Comparison of ENCODE assay signal across 11 cellular contexts in the genomic region with DNA sequence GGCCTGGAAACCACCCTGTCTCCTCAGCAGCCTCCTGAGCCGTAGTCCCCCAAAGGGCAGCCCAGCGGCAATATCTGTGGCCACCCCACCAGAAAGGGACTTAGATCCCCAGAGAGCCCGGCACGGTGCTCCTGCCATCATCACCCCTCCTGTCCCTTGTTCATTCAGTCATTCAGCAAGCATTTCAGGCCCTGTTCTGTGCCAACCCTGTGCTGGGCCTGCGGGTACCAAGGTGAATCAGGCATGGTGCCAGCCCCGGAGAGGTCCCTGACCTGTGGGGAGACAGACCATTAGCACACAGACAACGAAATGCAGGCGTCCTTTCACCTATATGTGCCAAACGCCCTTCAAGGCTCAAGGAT. TPM values are rescaled to one million over a fixed set of nuclear protein-coding genes. Genes with fewer than 3 reads are reported as not detected.
DNase-seq lines count a peak whose midpoint lies in the region; ATAC-seq and TF ChIP-seq lines count a peak whose summit lies in the region.
"Had no signal": no experiment of that assay in that cellular context is flagged by ENCODE, and none has a peak within 500 bp of the region (broad histone marks: within the 10 kb centered on the region; RNA-seq: fewer than 3 reads in every experiment).

No MANE protein-coding gene starts in this region.

- no peak overlapping the region for H3K14ac ChIP-seq in neuronal stem cell (ENCODE audit: low read length)

- H3K9me3 Mint-ChIP-seq in activated CD8-positive, alpha-beta memory T cell treated with anti-CD3 and anti-CD28 coated beads, Interleukin-2, amount 10 ng/mL, durations not matched to agents 7 days and 5 days (ENCODE audit: low read depth) = no peaks in the 10 kb centered on the region
- H3K9me3 Mint-ChIP-seq in chondrocyte (ENCODE audit: low read depth) (no peaks in the 10 kb centered on the region), endodermal cell (no peaks in the 10 kb centered on the region)

- H3K27ac Mint-ChIP-seq in activated CD8-positive, alpha-beta memory T cell treated with anti-CD3 and anti-CD28 coated beads, Interleukin-2, amount 10 ng/mL, durations not matched to agents 7 days and 5 days = peak overlapping the region; percentile 48
- H3K27ac Mint-ChIP-seq in chondrocyte (ENCODE audit: unreplicated experiment) (no peak overlapping the region), endodermal cell (no peak overlapping the region)

- H2AFZ ChIP-seq in neuronal stem cell (ENCODE audit: low read length) = no peak overlapping the region

- peak overlapping the region; percentile 22 for H4K91ac ChIP-seq in neuronal stem cell (ENCODE audit: low read depth, low read length, poor library complexity)

- H3K4me1 ChIP-seq in NT2/D1 (ENCODE audit: insufficient read depth, insufficient read length) = peaks cover 20% of the 10 kb centered on the region
- peaks cover 12 to 13% of the 10 kb centered on the region in 2 donors for H3K4me1 ChIP-seq in neuronal stem cell (ENCODE audit: control insufficient read depth in 2 of 2, insufficient read depth in 1 of 2, low read depth in 1 of 2, low read length in 2 of 2)
- H3K4me1 ChIP-seq in endodermal cell (ENCODE audit: control insufficient read depth, insufficient read depth, low read length) = peaks cover 11% of the 10 kb centered on the region

- H3K36me3 ChIP-seq in NT2/D1 (ENCODE audit: insufficient read depth, insufficient read length, low read length) (peaks cover 39% of the 10 kb centered on the region), neuronal stem cell (replicated peaks in 1 of 2; ENCODE audit: control insufficient read depth in 2 of 2, insufficient read depth in 2 of 2, low read length in 2 of 2) (peaks cover 12 to 15% of the 10 kb centered on the region in 2 donors), endodermal cell (ENCODE audit: control insufficient read depth, insufficient read depth, low read length) (peaks cover 12% of the 10 kb centered on the region)

- H2BK12ac ChIP-seq in neuronal stem cell (ENCODE audit: low read length) = peak overlapping the region; percentile 97

- H3K9me3 ChIP-seq in NT2/D1 (ENCODE audit: insufficient read depth, low read length) (no peaks in the 10 kb centered on the region), neuronal stem cell (replicated peaks in 1 of 2; ENCODE audit: control insufficient read depth in 2 of 2, insufficient read depth in 1 of 2, low read depth in 1 of 2, low read length in 2 of 2) (no peaks in the 10 kb centered on the region), endodermal cell (ENCODE audit: control insufficient read depth, low read length) (no peaks in the 10 kb centered on the region)
- H3K9me3 ChIP-seq: A549, MG63 had no signal

- H3K4me1 Mint-ChIP-seq in activated CD8-positive, alpha-beta memory T cell treated with anti-CD3 and anti-CD28 coated beads, Interleukin-2, amount 10 ng/mL, durations not matched to agents 7 days and 5 days = peaks cover 32% of the 10 kb centered on the region
- H3K4me1 Mint-ChIP-seq in chondrocyte (ENCODE audit: low read depth) (peaks cover 14% of the 10 kb centered on the region), endodermal cell (peaks cover 29% of the 10 kb centered on the region)

- H2BK15ac ChIP-seq in neuronal stem cell (ENCODE audit: low read length) = peak overlapping the region; percentile 60

- H2BK120ac ChIP-seq in neuronal stem cell (ENCODE audit: low read depth, low read length) = no peak overlapping the region

- H3K79me1 ChIP-seq in neuronal stem cell (ENCODE audit: low read depth, low read length) = peaks cover 4% of the 10 kb centered on the region

- H2AK5ac ChIP-seq in neuronal stem cell (ENCODE audit: low read depth, low read length) = peak overlapping the region; percentile 90

- peak overlapping the region; percentile 73 for H3K4me3 ChIP-seq in NT2/D1 (ENCODE audit: insufficient read length, low read depth)
- no peak overlapping the region for H3K4me3 ChIP-seq in neuronal stem cell (ENCODE audit: low read length in 2 of 2)
- no peak overlapping the region for H3K4me3 ChIP-seq in endodermal cell (ENCODE audit: low read length)
- H3K4me3 ChIP-seq: MG63 had no signal

- no peak for TF ChIP-seq CTCF in chondrocyte (IDR thresholded peaks at IDR 0.05)
- TF ChIP-seq CTCF in endodermal cell (conservative IDR thresholded peaks at IDR 0.05) = no peak

- no peak overlapping the region for H4K8ac ChIP-seq in neuronal stem cell (ENCODE audit: low read depth, low read length)

- no peak overlapping the region for H3K23ac ChIP-seq in neuronal stem cell (ENCODE audit: low read depth, low read length, poor library complexity)

- H3K36me3 Mint-ChIP-seq in activated CD8-positive, alpha-beta memory T cell treated with anti-CD3 and anti-CD28 coated beads, Interleukin-2, amount 10 ng/mL, durations not matched to agents 7 days and 5 days = peaks cover 18% of the 10 kb centered on the region
- H3K36me3 Mint-ChIP-seq in chondrocyte (ENCODE audit: low read depth) (peaks cover 2% of the 10 kb centered on the region), endodermal cell (ENCODE audit: low read depth) (peaks cover 18% of the 10 kb centered on the region)

- peak overlapping the region; percentile 82 for H3K18ac ChIP-seq in neuronal stem cell (ENCODE audit: low read length)

- H3K4ac ChIP-seq in neuronal stem cell (ENCODE audit: low read length) = no peak overlapping the region

- no CpG with 5 or more reads among the region's 9 CpGs for WGBS in neuronal stem cell (ENCODE audit: extremely low coverage in 2 of 2, insufficient read length in 2 of 2, insufficient replicate concordance in 1 of 2), 2 donors
- WGBS in endodermal cell (ENCODE audit: insufficient coverage in 1 of 2, insufficient read length in 1 of 2), 2 experiments = 87 to 89% methylated on average over 4 to 9 of the region's 9 CpGs

- H2BK5ac ChIP-seq in neuronal stem cell (ENCODE audit: low read length) = peak overlapping the region; percentile 29

- no peaks in the 10 kb centered on the region for H3K27me3 Mint-ChIP-seq in activated CD8-positive, alpha-beta memory T cell treated with anti-CD3 and anti-CD28 coated beads, Interleukin-2, amount 10 ng/mL, durations not matched to agents 7 days and 5 days
- H3K27me3 Mint-ChIP-seq in chondrocyte (ENCODE audit: low read depth) = no peaks in the 10 kb centered on the region
- peaks cover 11% of the 10 kb centered on the region for H3K27me3 Mint-ChIP-seq in endodermal cell (ENCODE audit: insufficient read depth)

- no peak for DNase-seq in activated CD8-positive, alpha-beta memory T cell treated with anti-CD3 and anti-CD28 coated beads, Interleukin-2, amount 10 ng/mL, durations not matched to agents 7 days and 5 days
- no peak for DNase-seq in activated CD8-positive, alpha-beta memory T cell treated with anti-CD3 and anti-CD28 coated beads, Interleukin-2, amount 50 U/mL, for 48 hours
- DNase-seq in NT2/D1 (ENCODE audit: low read depth, low spot score) (no peak), chondrocyte (ENCODE audit: low spot score) (peak; percentile 84), neuronal stem cell (ENCODE audit: low spot score) (no peak), endodermal cell (no peak)
- DNase-seq: MG63, NCI-H345 had no signal

- H3K27me3 ChIP-seq in NT2/D1 (ENCODE audit: insufficient read depth, insufficient read length) (peaks cover 11% of the 10 kb centered on the region), neuronal stem cell (ENCODE audit: control insufficient read depth in 3 of 3, insufficient read depth in 3 of 3, low read depth in 1 of 3, low read length in 3 of 3) (peaks cover 0 to 15% (median 0%) of the 10 kb centered on the region in 3 experiments), endodermal cell (ENCODE audit: control insufficient read depth, insufficient read depth, low read length, poor library complexity, severe bottlenecking) (no peaks in the 10 kb centered on the region)
- H3K27me3 ChIP-seq: MG63 had no signal

- peak overlapping the region; percentile 57 for H3K9ac ChIP-seq in NT2/D1 (ENCODE audit: insufficient read length, low read depth)
- H3K9ac ChIP-seq in neuronal stem cell (ENCODE audit: low read depth, low read length, poor library complexity) = no peak overlapping the region
- H3K9ac ChIP-seq in endodermal cell (ENCODE audit: extremely low read depth, low read length, poor library complexity, severe bottlenecking) = no peak overlapping the region

- H3K27ac ChIP-seq in neuronal stem cell (replicated peaks; ENCODE audit: low read length) (no peak overlapping the region), endodermal cell (ENCODE audit: low read depth, low read length) (no peak overlapping the region)

- CTCF ChIA-PET in activated CD8-positive, alpha-beta memory T cell treated with anti-CD3 and anti-CD28 coated beads, Interleukin-2, amount 10 ng/mL, durations not matched to agents 7 days and 5 days (lab: Charles Lee) = no interaction called here

- peak overlapping the region; percentile 89 for H3K4me3 Mint-ChIP-seq in activated CD8-positive, alpha-beta memory T cell treated with anti-CD3 and anti-CD28 coated beads, Interleukin-2, amount 10 ng/mL, durations not matched to agents 7 days and 5 days
- H3K4me3 Mint-ChIP-seq in chondrocyte (ENCODE audit: unreplicated experiment) (no peak overlapping the region), endodermal cell (no peak overlapping the region)

- no peak for ATAC-seq in activated CD8-positive, alpha-beta memory T cell treated with anti-CD3 and anti-CD28 coated beads, Interleukin-2, amount 10 ng/mL, durations not matched to agents 7 days and 5 days
- no peak for ATAC-seq in GM19397 (IDR thresholded peaks at IDR 0.05; ENCODE audit: unreplicated experiment)
- no peak for ATAC-seq in GM21526 (IDR thresholded peaks at IDR 0.05; ENCODE audit: low FRiP score, unreplicated experiment)
- ATAC-seq: A549 had no signal

- H3K4me2 ChIP-seq in neuronal stem cell (ENCODE audit: insufficient read depth, low read length, poor library complexity, severe bottlenecking) = peak overlapping the region; percentile 19

RNA-seq across cellular contexts. Expression of a gene that starts 1.3 kb away (rescaled TPM):
- 10 to 100 TPM; 65.1 to 82.5 TPM for total RNA-seq in activated CD8-positive, alpha-beta memory T cell treated with anti-CD3 and anti-CD28 coated beads, Interleukin-2, amount 10 ng/mL, durations not matched to agents 7 days and 5 days
- total RNA-seq in chondrocyte (7.1 to 14.5 TPM (median 8.3 TPM) in 3 replicates), endodermal cell (10 to 100 TPM; 29.1 to 39.6 TPM)
- polyA plus RNA-seq in neuronal stem cell (2013, experiment 1 of 2) = 23.6 TPM
- polyA plus RNA-seq in neuronal stem cell (2013, experiment 2 of 2) = 22.6 TPM
- 35.6 TPM for polyA plus RNA-seq in endodermal cell (2013, experiment 1 of 2)
- 29.0 TPM for polyA plus RNA-seq in endodermal cell (2013, experiment 2 of 2)
